Comparison of ENCODE assay signal across 19 cellular contexts in the genomic region with DNA sequence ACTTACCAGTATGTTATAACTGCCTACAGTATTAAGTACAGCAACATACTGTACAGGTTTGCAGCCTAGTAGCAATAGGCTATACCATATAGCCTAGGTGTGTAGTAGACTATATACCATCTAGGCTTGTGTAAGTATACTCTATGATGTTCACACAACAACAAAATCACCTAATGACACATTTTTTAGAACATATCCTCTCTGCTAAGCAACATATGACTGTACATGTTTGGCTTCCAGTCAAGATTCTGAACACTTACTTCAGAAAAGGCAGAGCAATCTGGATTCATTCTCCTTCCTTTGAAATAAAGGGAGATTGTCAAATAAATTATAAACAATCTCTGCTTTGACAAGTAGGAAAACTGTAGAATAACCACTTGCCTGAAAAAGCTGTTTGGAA.
A peak's percentile ranks its signal among the peaks of the same experiment; 100 is the strongest.
DNase-seq lines count a peak whose midpoint lies in the region; ATAC-seq, FAIRE-seq and TF ChIP-seq lines count a peak whose summit lies in the region.
"Had no signal": no experiment of that assay in that cellular context is flagged by ENCODE, and none has a peak within 500 bp of the region (broad histone marks: within the 10 kb centered on the region; RNA-seq: fewer than 3 reads in every experiment).

No MANE protein-coding gene starts in this region.

- no TSS peak for BruUV-seq in HepG2 (replicated peaks; lab: Mats Ljungman, UMichigan)

- H3K4me3 ChIP-seq in HepG2 (replicated peaks in 1 of 3; ENCODE audit: insufficient read depth in 1 of 3, low read depth in 2 of 3, low read length in 3 of 3) (no peak overlapping the region), right lobe of liver (no peak overlapping the region), astrocyte (ENCODE audit: insufficient read depth, low read depth, low read length) (no peak overlapping the region), fibroblast of pulmonary artery (replicated peaks; ENCODE audit: low read depth, low read length) (no peak overlapping the region)
- H3K4me3 ChIP-seq: K562, right atrium auricular region had no signal

- no peak for TF ChIP-seq CTCF in HepG2 (CRISPR knock-in tag; IDR thresholded peaks at IDR 0.05)
- no peak for TF ChIP-seq CTCF in right lobe of liver (IDR thresholded peaks at IDR 0.05)
- no peak for TF ChIP-seq CTCF in astrocyte (IDR thresholded peaks at IDR 0.05; ENCODE audit: insufficient read depth, low read depth, low read length)
- no peak for TF ChIP-seq CTCF in fibroblast of pulmonary artery (IDR thresholded peaks at IDR 0.05; ENCODE audit: low read length, missing control alignments)

- no peaks in the 10 kb centered on the region for H3K27me3 Mint-ChIP-seq in astrocyte (ENCODE audit: low read depth, unreplicated experiment)
- H3K27me3 Mint-ChIP-seq: activated CD8-positive, alpha-beta memory T cell treated with anti-CD3 and anti-CD28 coated beads, Interleukin-2, amount 10 ng/mL, durations not matched to agents 7 days and 5 days; CD8-positive, alpha-beta memory T cell; T-helper 17 cell had no signal

- H3K9me3 ChIP-seq in HepG2 (ENCODE audit: low read length) (no peaks in the 10 kb centered on the region), right lobe of liver (no peaks in the 10 kb centered on the region), astrocyte (ENCODE audit: insufficient read depth, low read depth, low read length) (no peaks in the 10 kb centered on the region)
- H3K9me3 ChIP-seq: right atrium auricular region had no signal

- H3K36me3 Mint-ChIP-seq in astrocyte (ENCODE audit: low read depth, unreplicated experiment), result no peaks in the 10 kb centered on the region
- H3K36me3 Mint-ChIP-seq: activated CD8-positive, alpha-beta memory T cell treated with anti-CD3 and anti-CD28 coated beads, Interleukin-2, amount 10 ng/mL, durations not matched to agents 7 days and 5 days had no signal

- no peaks in the 10 kb centered on the region for H3K27me3 ChIP-seq in HepG2 (ENCODE audit: control insufficient read depth in 1 of 2, insufficient read depth in 2 of 2, low read length in 2 of 2)
- H3K27me3 ChIP-seq in right lobe of liver, result no peaks in the 10 kb centered on the region
- no peaks in the 10 kb centered on the region for H3K27me3 ChIP-seq in astrocyte (ENCODE audit: insufficient read depth, low read length)
- H3K27me3 ChIP-seq: right atrium auricular region had no signal

- H2AFZ ChIP-seq in HepG2 (ENCODE audit: low read length), result no peak overlapping the region
- H2AFZ ChIP-seq in astrocyte (ENCODE audit: low read depth, low read length), result no peak overlapping the region

- intact Hi-C loops in HepG2 (cut with micrococcal nuclease; ENCODE audit: unreplicated experiment) (loop anchor here (2.0 to 5.0 kb wide), 2 partner anchors 419 to 807 kb away; no protein-coding TSS in a partner anchor), right lobe of liver (cut with DNase I) (no loop called here)

- ATAC-seq in HepG2 (no peak), right lobe of liver (no peak), GM21447 (IDR thresholded peaks at IDR 0.05; ENCODE audit: unreplicated experiment) (no peak), GM19023 (IDR thresholded peaks at IDR 0.05; ENCODE audit: unreplicated experiment) (no peak)
- ATAC-seq: activated CD8-positive, alpha-beta memory T cell treated with anti-CD3 and anti-CD28 coated beads, Interleukin-2, amount 10 ng/mL, durations not matched to agents 7 days and 5 days; K562; T-helper 17 cell had no signal

- no peaks in the 10 kb centered on the region for H3K79me2 ChIP-seq in HepG2 (ENCODE audit: insufficient read depth, low read length)
- no peaks in the 10 kb centered on the region for H3K79me2 ChIP-seq in astrocyte (ENCODE audit: insufficient read depth, low read length)

- no peak overlapping the region for H3K27ac Mint-ChIP-seq in astrocyte (ENCODE audit: unreplicated experiment)
- H3K27ac Mint-ChIP-seq: activated CD8-positive, alpha-beta memory T cell treated with anti-CD3 and anti-CD28 coated beads, Interleukin-2, amount 10 ng/mL, durations not matched to agents 7 days and 5 days; CD8-positive, alpha-beta memory T cell; T-helper 17 cell had no signal

- H3K4me2 ChIP-seq in HepG2 (ENCODE audit: low read depth, low read length), result no peak overlapping the region
- H3K4me2 ChIP-seq in astrocyte (ENCODE audit: low read length), result no peak overlapping the region

- H3K4me1 ChIP-seq in HepG2 (ENCODE audit: insufficient read depth, low read length) (peaks cover 21% of the 10 kb centered on the region), right lobe of liver (peaks cover 0 to 6% (median 0%) of the 10 kb centered on the region in 4 donors), astrocyte (ENCODE audit: insufficient read depth, low read length) (no peaks in the 10 kb centered on the region)

- CTCF ChIA-PET in HepG2 (lab: Yijun Ruan, JAX; ENCODE audit: low intra/inter-chr PET ratio, low total read pairs), result no interaction called here

- H3K27ac ChIP-seq in HepG2 (ENCODE audit: extremely low read length, insufficient read depth, low read length), result no peak overlapping the region
- H3K27ac ChIP-seq in right lobe of liver, result no peak overlapping the region
- no peak overlapping the region for H3K27ac ChIP-seq in astrocyte (ENCODE audit: low read depth, low read length)
- H3K27ac ChIP-seq: right atrium auricular region, RWPE1 had no signal

- peaks cover 2% of the 10 kb centered on the region for H3K4me1 Mint-ChIP-seq in astrocyte (ENCODE audit: low read depth, unreplicated experiment)
- H3K4me1 Mint-ChIP-seq: activated CD8-positive, alpha-beta memory T cell treated with anti-CD3 and anti-CD28 coated beads, Interleukin-2, amount 10 ng/mL, durations not matched to agents 7 days and 5 days; CD8-positive, alpha-beta memory T cell; T-helper 17 cell had no signal

- TF ChIP-seq EP300 in HepG2 (IDR thresholded peaks at IDR 0.05; ENCODE audit: low read depth in 2 of 2, low read length in 2 of 2) (no peak), HepG2 (CRISPR knock-in tag; IDR thresholded peaks at IDR 0.05; ENCODE audit: borderline replicate concordance) (no peak)

- H4K20me1 ChIP-seq in HepG2 (ENCODE audit: insufficient read depth, low read length) (no peaks in the 10 kb centered on the region), astrocyte (ENCODE audit: insufficient read depth, low read length) (peaks cover 7% of the 10 kb centered on the region)

- H3K9ac ChIP-seq in HepG2 (ENCODE audit: insufficient read depth, low read depth, low read length), result no peak overlapping the region
- no peak overlapping the region for H3K9ac ChIP-seq in astrocyte (ENCODE audit: low read length)

- in situ Hi-C loops in HepG2 (cut with HindIII; ENCODE audit: extremely low pct_ligation_motif_present, low pct_unique_long_range_greater_than_20kb), result loop anchor here (5.0 to 25.0 kb wide), 3 partner anchors 159 to 1207 kb away; no protein-coding TSS in a partner anchor

- H3K36me3 ChIP-seq in HepG2 (replicated peaks in 1 of 2; ENCODE audit: control insufficient read depth in 1 of 2, insufficient read depth in 2 of 2, low read length in 2 of 2), result no peaks in the 10 kb centered on the region
- H3K36me3 ChIP-seq in right lobe of liver, result no peaks in the 10 kb centered on the region
- H3K36me3 ChIP-seq in astrocyte (ENCODE audit: insufficient read depth, low read length), result no peaks in the 10 kb centered on the region

- POLR2A ChIA-PET in HepG2 (lab: Yijun Ruan, JAX), result no interaction called here

- TF ChIP-seq POLR2A in HepG2 (IDR thresholded peaks at IDR 0.05; ENCODE audit: insufficient read depth in 1 of 2, low read depth in 2 of 2, low read length in 2 of 2) (no peak), right lobe of liver (IDR thresholded peaks at IDR 0.05) (no peak)

- H3K4me3 Mint-ChIP-seq in astrocyte (ENCODE audit: unreplicated experiment), result no peak overlapping the region
- H3K4me3 Mint-ChIP-seq: activated CD8-positive, alpha-beta memory T cell treated with anti-CD3 and anti-CD28 coated beads, Interleukin-2, amount 10 ng/mL, durations not matched to agents 7 days and 5 days; CD8-positive, alpha-beta memory T cell; T-helper 17 cell had no signal

- H3K9me3 Mint-ChIP-seq in astrocyte (ENCODE audit: unreplicated experiment), result no peaks in the 10 kb centered on the region
- H3K9me3 Mint-ChIP-seq: CD8-positive, alpha-beta memory T cell had no signal

- FAIRE-seq in HepG2 (lab: Jason Lieb, UNC) (no peak), astrocyte (lab: Jason Lieb, UNC) (no peak)
- FAIRE-seq: K562 had no signal

- DNase-seq in HepG2 (ENCODE audit: low spot score) (no peak), right lobe of liver (no peak), astrocyte (ENCODE audit: low read depth) (peak; percentile 44), fibroblast of pulmonary artery (ENCODE audit: low read depth) (peak; percentile 73), stromal cell of bone marrow (ENCODE audit: low read depth) (peak; percentile 46), NK-92 (lab: John Stamatoyannopoulos, UW; ENCODE audit: unreplicated experiment) (no peak)
- DNase-seq: ACHN; activated CD8-positive, alpha-beta memory T cell treated with anti-CD3 and anti-CD28 coated beads, Interleukin-2, amount 10 ng/mL, durations not matched to agents 7 days and 5 days; activated effector memory CD4-positive, alpha-beta T cell treated with Interleukin-2 at 50 U/mL for 16 hours; anterior cingulate cortex; CD8-positive, alpha-beta memory T cell; NCI-H1092; NCI-H774; T-helper 17 cell had no signal

- no peak for TF ChIP-seq RAD21 in HepG2 (CRISPR knock-in tag; IDR thresholded peaks at IDR 0.05)

TF ChIP-seq in HepG2, 621 proteins besides CTCF, POLR2A, EP300 and RAD21:
- TF ChIP-seq RFX5 (IDR thresholded peaks at IDR 0.05; ENCODE audit: low read depth, low read length), result peak; percentile 23; the same call in 1 of the 2 replicates
- TF ChIP-seq ATF7 (IDR thresholded peaks at IDR 0.05), result no peak
- TF ChIP-seq ATF7 (CRISPR knock-in tag; IDR thresholded peaks at IDR 0.05), result no peak
- TF ChIP-seq ONECUT2 (CRISPR knock-in tag; IDR thresholded peaks at IDR 0.05), result no peak
TF ChIP-seq in HepG2: peak in this region for 1.

Comparison
In these comparisons a context has a peak if more than half of its experiments do, and no peak if none do; other contexts are left out.
1. DNase-seq: peak in astrocyte (single experiment), fibroblast of pulmonary artery (single experiment) and stromal cell of bone marrow (single experiment); none in HepG2 (single experiment), right lobe of liver (0 of 3) and NK-92 (single experiment).